Comparison of ENCODE assay signal across 15 cellular contexts in the genomic region with DNA sequence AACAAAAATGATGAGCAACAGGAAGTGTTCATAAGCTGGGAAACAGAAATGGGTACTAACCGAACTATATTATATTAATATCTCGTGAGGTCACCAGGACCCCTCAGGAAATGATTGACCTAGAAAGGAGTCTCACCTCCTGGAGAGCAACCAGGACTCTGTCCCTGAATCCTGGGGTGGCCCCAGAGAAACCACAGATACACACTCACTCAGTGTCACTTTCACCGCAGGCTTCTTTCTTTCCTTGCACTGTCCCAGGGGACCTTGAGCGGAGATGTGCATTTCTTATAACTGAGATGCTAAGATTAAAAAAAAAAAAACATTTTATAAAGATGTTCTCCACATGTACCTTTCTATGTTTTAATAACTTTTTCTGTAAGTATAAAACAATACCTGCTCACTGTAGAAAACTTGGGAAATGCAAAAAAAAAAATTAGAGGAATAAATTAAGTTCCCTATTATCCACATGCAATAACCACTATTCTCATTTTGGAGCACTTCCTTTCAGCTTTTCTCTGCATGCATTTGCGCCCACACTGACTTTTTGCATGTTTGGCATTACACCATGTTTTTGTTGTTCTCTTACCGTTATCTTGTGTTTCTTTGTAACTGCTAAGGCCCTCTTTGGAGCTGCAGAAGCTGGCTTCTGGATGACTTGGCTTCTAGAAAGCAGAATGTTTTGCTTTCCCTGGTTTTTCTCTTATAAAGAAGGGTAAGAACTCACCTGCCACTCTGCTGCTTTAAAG. TPM values are rescaled to one million over a fixed set of nuclear protein-coding genes. Genes with fewer than 3 reads are reported as not detected.
DNase-seq lines count a peak whose midpoint lies in the region; ATAC-seq and TF ChIP-seq lines count a peak whose summit lies in the region.
"Had no signal": no experiment of that assay in that cellular context is flagged by ENCODE, and none has a peak within 500 bp of the region (broad histone marks: within the 10 kb centered on the region; RNA-seq: fewer than 3 reads in every experiment).

No MANE protein-coding gene starts in this region.

- H3K27me3 ChIP-seq in Loucy (ENCODE audit: insufficient read depth, low read length, poor library complexity, severe bottlenecking), result no peaks in the 10 kb centered on the region
- H3K27me3 ChIP-seq in esophagus squamous epithelium, result no peaks in the 10 kb centered on the region
- no peaks in the 10 kb centered on the region for H3K27me3 ChIP-seq in tibial artery
- H3K27me3 ChIP-seq: esophagus muscularis mucosa had no signal

- H3K9me2 ChIP-seq in Loucy (replicated peaks; ENCODE audit: low read depth, low read length), result no peaks in the 10 kb centered on the region

- TF ChIP-seq CTCF in Loucy (conservative IDR thresholded peaks at IDR 0.05; ENCODE audit: low read length) (no peak), esophagus squamous epithelium (IDR thresholded peaks at IDR 0.05) (no peak), tibial artery (IDR thresholded peaks at IDR 0.05) (no peak)

- peak; percentile 75 for ATAC-seq in GM18909 (IDR thresholded peaks at IDR 0.05; ENCODE audit: poor library complexity, unreplicated experiment)
- peak; percentile 75 for ATAC-seq in GM21786 (IDR thresholded peaks at IDR 0.05; ENCODE audit: unreplicated experiment)
- ATAC-seq: left colon, T-cell had no signal

- H3K9me3 Mint-ChIP-seq in activated CD4-positive, alpha-beta T cell treated with anti-CD3 and anti-CD28 coated beads, Interleukin-2, amount 10 ng/mL, durations not matched to agents 24 days and 14 days, result no peaks in the 10 kb centered on the region
- H3K9me3 Mint-ChIP-seq: brain, T-cell had no signal

- 67 to 80% methylated on average over 6 of the region's 6 CpGs for WGBS in esophagus squamous epithelium, 2 donors

- H3K4me1 Mint-ChIP-seq in activated CD4-positive, alpha-beta T cell treated with anti-CD3 and anti-CD28 coated beads, Interleukin-2, amount 10 ng/mL, durations not matched to agents 24 days and 14 days, result peaks cover 23% of the 10 kb centered on the region

- H4K20me1 ChIP-seq in Loucy (ENCODE audit: insufficient read depth, low read length, poor library complexity, severe bottlenecking), result no peaks in the 10 kb centered on the region

- no peak overlapping the region for H3K27ac Mint-ChIP-seq in activated CD4-positive, alpha-beta T cell treated with anti-CD3 and anti-CD28 coated beads, Interleukin-2, amount 10 ng/mL, durations not matched to agents 24 days and 14 days
- H3K27ac Mint-ChIP-seq: T-cell had no signal

- TF ChIP-seq POLR2A in esophagus squamous epithelium (IDR thresholded peaks at IDR 0.05), result no peak

- H3K36me3 ChIP-seq in Loucy (ENCODE audit: insufficient read depth, low read length) (no peaks in the 10 kb centered on the region), esophagus squamous epithelium (peaks cover 0 to 6% (median 0%) of the 10 kb centered on the region in 3 donors), tibial artery (peaks cover 0 to 11% (median 0%) of the 10 kb centered on the region in 3 donors)

- H3K9me3 ChIP-seq in Loucy (ENCODE audit: insufficient read depth, low read depth, low read length) (no peaks in the 10 kb centered on the region), esophagus squamous epithelium (no peaks in the 10 kb centered on the region), tibial artery (no peaks in the 10 kb centered on the region)
- H3K9me3 ChIP-seq: esophagus muscularis mucosa had no signal

- peak overlapping the region; percentile 17 for H3K4me2 ChIP-seq in Loucy (ENCODE audit: low read depth, low read length, poor library complexity, severe bottlenecking)

- DNase-seq in esophagus squamous epithelium (lab: John Stamatoyannopoulos, UW), result no peak
- DNase-seq in NCI-H82 treated with DMSO at 0.1 percent for 48 hours (lab: John Stamatoyannopoulos, UW; ENCODE audit: unreplicated experiment), result no peak
- DNase-seq in tibial artery, result no peak
- no peak for DNase-seq in activated CD4-positive, alpha-beta T cell treated with anti-CD3 and anti-CD28 coated beads, Interleukin-2, amount 10 ng/mL, durations not matched to agents 24 days and 14 days
- DNase-seq: DMS53, left colon, NCI-H226, T-cell had no signal

- 0 out of 2 replicates have a peak, but pooled peaks cover 3% of the 10 kb centered on the region for H3F3A ChIP-seq in Loucy (ENCODE audit: low read depth)

- peaks cover 44% of the 10 kb centered on the region for H3K4me1 ChIP-seq in Loucy (ENCODE audit: insufficient read depth, low read length, poor library complexity, severe bottlenecking)
- peaks cover 4 to 75% (median 30%) of the 10 kb centered on the region in 3 donors for H3K4me1 ChIP-seq in esophagus squamous epithelium
- peaks cover 0 to 48% (median 31%) of the 10 kb centered on the region in 4 donors for H3K4me1 ChIP-seq in tibial artery

- peaks cover 16% of the 10 kb centered on the region for H3K36me3 Mint-ChIP-seq in activated CD4-positive, alpha-beta T cell treated with anti-CD3 and anti-CD28 coated beads, Interleukin-2, amount 10 ng/mL, durations not matched to agents 24 days and 14 days (ENCODE audit: low read depth)
- H3K36me3 Mint-ChIP-seq: brain had no signal

- no peak overlapping the region for H3K4me3 Mint-ChIP-seq in activated CD4-positive, alpha-beta T cell treated with anti-CD3 and anti-CD28 coated beads, Interleukin-2, amount 10 ng/mL, durations not matched to agents 24 days and 14 days
- H3K4me3 Mint-ChIP-seq: T-cell had no signal

- no peak overlapping the region for H2AFZ ChIP-seq in Loucy (ENCODE audit: low read length)
- H2AFZ ChIP-seq: GM23248 had no signal

- H3K4me3 ChIP-seq in Loucy (ENCODE audit: low read length, poor library complexity, severe bottlenecking), result no peak overlapping the region
- H3K4me3 ChIP-seq in skin epidermis, result no peak overlapping the region
- H3K4me3 ChIP-seq in esophagus squamous epithelium, result no peak overlapping the region
- H3K4me3 ChIP-seq in tibial artery, result no peak overlapping the region
- H3K4me3 ChIP-seq: esophagus muscularis mucosa, GM23248 had no signal

- H3K27ac ChIP-seq in skin epidermis (peak overlapping the region in 11 of 21 experiments; percentile 9 to 83 (median 38)), esophagus squamous epithelium (peak overlapping the region in 2 of 4 donors; percentile 2 to 73), tibial artery (no peak overlapping the region)
- H3K27ac ChIP-seq: GM23248 had no signal

- peaks cover 9% of the 10 kb centered on the region for H3K79me2 ChIP-seq in Loucy (ENCODE audit: insufficient read depth, low read length)

- H3K27me3 Mint-ChIP-seq in activated CD4-positive, alpha-beta T cell treated with anti-CD3 and anti-CD28 coated beads, Interleukin-2, amount 10 ng/mL, durations not matched to agents 24 days and 14 days, result no peaks in the 10 kb centered on the region
- H3K27me3 Mint-ChIP-seq: T-cell had no signal

- intact Hi-C loops in esophagus squamous epithelium (cut with DNase I), result no loop called here
- intact Hi-C loops in tibial artery (cut with DNase I; ENCODE audit: low total_unique reads), result no loop called here
- intact Hi-C loops in activated CD4-positive, alpha-beta T cell treated with anti-CD3 and anti-CD28 coated beads, Interleukin-2, amount 10 ng/mL, durations not matched to agents 24 days and 14 days (cut with micrococcal nuclease), result no loop called here

- H3K9ac ChIP-seq in Loucy (ENCODE audit: low read depth, low read length, poor library complexity, severe bottlenecking), result no peak overlapping the region
- H3K9ac ChIP-seq: GM23248 had no signal

RNA-seq across cellular contexts. Expression of a gene that starts 15.0 kb away (rescaled TPM):
- 10 to 100 TPM in 1 of 4 donors, 1 to 10 TPM in 3; 4.2 to 13.0 (median 6.2) TPM for total RNA-seq in esophagus squamous epithelium
- total RNA-seq in activated CD4-positive, alpha-beta T cell treated with anti-CD3 and anti-CD28 coated beads, Interleukin-2, amount 10 ng/mL, durations not matched to agents 24 days and 14 days, result 11.6 and 12.9 TPM in 2 replicates

RNA-seq across cellular contexts. Expression of a gene that starts 41.1 kb away (rescaled TPM):
- total RNA-seq in esophagus squamous epithelium, result 10 to 100 TPM; 42.3 to 74.9 (median 63.9) TPM
- total RNA-seq in activated CD4-positive, alpha-beta T cell treated with anti-CD3 and anti-CD28 coated beads, Interleukin-2, amount 10 ng/mL, durations not matched to agents 24 days and 14 days, result 76.1 and 80.3 TPM in 2 replicates

Comparison
In these comparisons a context has a peak if more than half of its experiments do, and no peak if none do; other contexts are left out.
1. H3K27ac ChIP-seq: peak in skin epidermis (11 of 21); none in tibial artery (0 of 2).